In genomic region chr10:67864560-67865371, GRCh38 we compare ENCODE assay signal across 2 cellular contexts.
TF ChIP-seq lines count a peak whose summit lies in the region.

No MANE protein-coding gene starts in this region.

TF ChIP-seq in GM23338, 12 proteins besides CTCF, POLR2A, EP300 and RAD21:
- TF ChIP-seq ZNF114 (CRISPR knock-in tag; IDR thresholded peaks at IDR 0.05), result no peak
- TF ChIP-seq ZNF462 (CRISPR knock-in tag; IDR thresholded peaks at IDR 0.05), result no peak
- no peak for TF ChIP-seq CREB1 (CRISPR knock-in tag; IDR thresholded peaks at IDR 0.05; ENCODE audit: low read depth)
- no peak for TF ChIP-seq EZH2 (IDR thresholded peaks at IDR 0.05; ENCODE audit: low read depth, unreplicated experiment)
- TF ChIP-seq STAT1 (IDR thresholded peaks at IDR 0.05; ENCODE audit: unreplicated experiment), result no peak
- TF ChIP-seq REST (IDR thresholded peaks at IDR 0.05; ENCODE audit: unreplicated experiment), result no peak
- no peak for TF ChIP-seq JUNB (IDR thresholded peaks at IDR 0.05; ENCODE audit: unreplicated experiment)
- TF ChIP-seq NANOG (IDR thresholded peaks at IDR 0.05; ENCODE audit: borderline replicate concordance), result no peak
- TF ChIP-seq ETS1 (IDR thresholded peaks at IDR 0.05), result no peak
- TF ChIP-seq POLR2AphosphoS5 (IDR thresholded peaks at IDR 0.05; ENCODE audit: low read depth), result no peak
- TF ChIP-seq ZNF331 (CRISPR knock-in tag; IDR thresholded peaks at IDR 0.05; ENCODE audit: low read depth), result no peak
- no peak for TF ChIP-seq EZH2phosphoT487 (IDR thresholded peaks at IDR 0.05; ENCODE audit: unreplicated experiment)

TF ChIP-seq in GM12878, 131 proteins besides CTCF, POLR2A, EP300 and RAD21:
- TF ChIP-seq SUZ12 (IDR thresholded peaks at IDR 0.05; ENCODE audit: unreplicated experiment) (no peak), NR2F1 (conservative IDR thresholded peaks at IDR 0.05) (no peak), HDAC2 (IDR thresholded peaks at IDR 0.05) (no peak), ELK1 (IDR thresholded peaks at IDR 0.05; ENCODE audit: low read depth, low read length) (no peak), CEBPB (IDR thresholded peaks at IDR 0.05; ENCODE audit: borderline replicate concordance in 1 of 2, low read depth in 2 of 2, low read length in 2 of 2) (no peak), YY1 (IDR thresholded peaks at IDR 0.05; ENCODE audit: low read depth, low read length) (no peak), ZZZ3 (IDR thresholded peaks at IDR 0.05; ENCODE audit: control insufficient read depth, insufficient read length, low read depth) (no peak), ZNF687 (IDR thresholded peaks at IDR 0.05) (no peak), GABPA (IDR thresholded peaks at IDR 0.05; ENCODE audit: low read depth) (no peak), ZNF217 (IDR thresholded peaks at IDR 0.05) (no peak), NR2C1 (IDR thresholded peaks at IDR 0.05) (no peak), FOS (IDR thresholded peaks at IDR 0.05; ENCODE audit: borderline replicate concordance, extremely low read depth, insufficient read length) (no peak), NFIC (IDR thresholded peaks at IDR 0.05; ENCODE audit: low read depth, low read length) (no peak)
